Comparison of ENCODE assay signal across 1 cellular context in the genomic region with DNA sequence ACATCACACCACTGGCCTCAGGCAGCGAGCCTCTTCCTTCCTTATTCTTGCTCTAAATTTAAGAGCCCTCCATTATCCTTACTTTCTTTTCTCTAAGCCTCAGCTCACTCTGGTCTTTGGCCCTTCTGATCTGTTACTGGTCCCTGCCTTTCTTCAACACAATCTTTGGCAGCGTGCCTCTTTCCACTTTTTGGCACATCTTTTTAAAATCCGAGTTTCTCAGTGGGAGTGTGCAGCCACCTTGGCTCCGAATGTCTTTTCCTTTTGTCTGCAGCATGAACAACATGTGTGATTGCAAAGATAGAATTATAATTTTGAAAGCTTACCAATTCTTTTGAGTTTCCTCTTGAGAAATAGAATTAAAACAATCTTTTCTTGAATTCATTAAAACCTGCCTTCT.
TF ChIP-seq lines count a peak whose summit lies in the region.

No MANE protein-coding gene starts in this region.

TF ChIP-seq in GM23338, 12 proteins besides CTCF, POLR2A, EP300 and RAD21 (continued from another document):
- TF ChIP-seq, protein P1, sequence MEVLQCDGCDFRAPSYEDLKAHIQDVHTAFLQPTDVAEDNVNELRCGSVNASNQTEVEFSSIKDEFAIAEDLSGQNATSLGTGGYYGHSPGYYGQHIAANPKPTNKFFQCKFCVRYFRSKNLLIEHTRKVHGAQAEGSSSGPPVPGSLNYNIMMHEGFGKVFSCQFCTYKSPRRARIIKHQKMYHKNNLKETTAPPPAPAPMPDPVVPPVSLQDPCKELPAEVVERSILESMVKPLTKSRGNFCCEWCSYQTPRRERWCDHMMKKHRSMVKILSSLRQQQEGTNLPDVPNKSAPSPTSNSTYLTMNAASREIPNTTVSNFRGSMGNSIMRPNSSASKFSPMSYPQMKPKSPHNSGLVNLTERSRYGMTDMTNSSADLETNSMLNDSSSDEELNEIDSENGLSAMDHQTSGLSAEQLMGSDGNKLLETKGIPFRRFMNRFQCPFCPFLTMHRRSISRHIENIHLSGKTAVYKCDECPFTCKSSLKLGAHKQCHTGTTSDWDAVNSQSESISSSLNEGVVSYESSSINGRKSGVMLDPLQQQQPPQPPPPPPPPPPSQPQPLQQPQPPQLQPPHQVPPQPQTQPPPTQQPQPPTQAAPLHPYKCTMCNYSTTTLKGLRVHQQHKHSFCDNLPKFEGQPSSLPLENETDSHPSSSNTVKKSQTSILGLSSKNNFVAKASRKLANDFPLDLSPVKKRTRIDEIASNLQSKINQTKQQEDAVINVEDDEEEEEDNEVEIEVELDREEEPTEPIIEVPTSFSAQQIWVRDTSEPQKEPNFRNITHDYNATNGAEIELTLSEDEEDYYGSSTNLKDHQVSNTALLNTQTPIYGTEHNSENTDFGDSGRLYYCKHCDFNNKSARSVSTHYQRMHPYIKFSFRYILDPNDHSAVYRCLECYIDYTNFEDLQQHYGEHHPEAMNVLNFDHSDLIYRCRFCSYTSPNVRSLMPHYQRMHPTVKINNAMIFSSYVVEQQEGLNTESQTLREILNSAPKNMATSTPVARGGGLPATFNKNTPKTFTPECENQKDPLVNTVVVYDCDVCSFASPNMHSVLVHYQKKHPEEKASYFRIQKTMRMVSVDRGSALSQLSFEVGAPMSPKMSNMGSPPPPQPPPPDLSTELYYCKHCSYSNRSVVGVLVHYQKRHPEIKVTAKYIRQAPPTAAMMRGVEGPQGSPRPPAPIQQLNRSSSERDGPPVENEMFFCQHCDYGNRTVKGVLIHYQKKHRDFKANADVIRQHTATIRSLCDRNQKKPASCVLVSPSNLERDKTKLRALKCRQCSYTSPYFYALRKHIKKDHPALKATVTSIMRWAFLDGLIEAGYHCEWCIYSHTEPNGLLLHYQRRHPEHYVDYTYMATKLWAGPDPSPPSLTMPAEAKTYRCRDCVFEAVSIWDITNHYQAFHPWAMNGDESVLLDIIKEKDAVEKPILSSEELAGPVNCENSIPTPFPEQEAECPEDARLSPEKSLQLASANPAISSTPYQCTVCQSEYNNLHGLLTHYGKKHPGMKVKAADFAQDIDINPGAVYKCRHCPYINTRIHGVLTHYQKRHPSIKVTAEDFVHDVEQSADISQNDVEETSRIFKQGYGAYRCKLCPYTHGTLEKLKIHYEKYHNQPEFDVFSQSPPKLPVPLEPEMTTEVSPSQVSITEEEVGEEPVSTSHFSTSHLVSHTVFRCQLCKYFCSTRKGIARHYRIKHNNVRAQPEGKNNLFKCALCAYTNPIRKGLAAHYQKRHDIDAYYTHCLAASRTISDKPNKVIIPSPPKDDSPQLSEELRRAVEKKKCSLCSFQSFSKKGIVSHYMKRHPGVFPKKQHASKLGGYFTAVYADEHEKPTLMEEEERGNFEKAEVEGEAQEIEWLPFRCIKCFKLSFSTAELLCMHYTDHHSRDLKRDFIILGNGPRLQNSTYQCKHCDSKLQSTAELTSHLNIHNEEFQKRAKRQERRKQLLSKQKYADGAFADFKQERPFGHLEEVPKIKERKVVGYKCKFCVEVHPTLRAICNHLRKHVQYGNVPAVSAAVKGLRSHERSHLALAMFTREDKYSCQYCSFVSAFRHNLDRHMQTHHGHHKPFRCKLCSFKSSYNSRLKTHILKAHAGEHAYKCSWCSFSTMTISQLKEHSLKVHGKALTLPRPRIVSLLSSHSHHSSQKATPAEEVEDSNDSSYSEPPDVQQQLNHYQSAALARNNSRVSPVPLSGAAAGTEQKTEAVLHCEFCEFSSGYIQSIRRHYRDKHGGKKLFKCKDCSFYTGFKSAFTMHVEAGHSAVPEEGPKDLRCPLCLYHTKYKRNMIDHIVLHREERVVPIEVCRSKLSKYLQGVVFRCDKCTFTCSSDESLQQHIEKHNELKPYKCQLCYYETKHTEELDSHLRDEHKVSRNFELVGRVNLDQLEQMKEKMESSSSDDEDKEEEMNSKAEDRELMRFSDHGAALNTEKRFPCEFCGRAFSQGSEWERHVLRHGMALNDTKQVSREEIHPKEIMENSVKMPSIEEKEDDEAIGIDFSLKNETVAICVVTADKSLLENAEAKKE (CRISPR knock-in tag; IDR thresholded peaks at IDR 0.05) = no peak
- no peak for TF ChIP-seq ZNF114 (CRISPR knock-in tag; IDR thresholded peaks at IDR 0.05)
- no peak for TF ChIP-seq ZNF331 (CRISPR knock-in tag; IDR thresholded peaks at IDR 0.05; ENCODE audit: low read depth)
- TF ChIP-seq NANOG (IDR thresholded peaks at IDR 0.05; ENCODE audit: borderline replicate concordance) = no peak
- TF ChIP-seq, protein P2, sequence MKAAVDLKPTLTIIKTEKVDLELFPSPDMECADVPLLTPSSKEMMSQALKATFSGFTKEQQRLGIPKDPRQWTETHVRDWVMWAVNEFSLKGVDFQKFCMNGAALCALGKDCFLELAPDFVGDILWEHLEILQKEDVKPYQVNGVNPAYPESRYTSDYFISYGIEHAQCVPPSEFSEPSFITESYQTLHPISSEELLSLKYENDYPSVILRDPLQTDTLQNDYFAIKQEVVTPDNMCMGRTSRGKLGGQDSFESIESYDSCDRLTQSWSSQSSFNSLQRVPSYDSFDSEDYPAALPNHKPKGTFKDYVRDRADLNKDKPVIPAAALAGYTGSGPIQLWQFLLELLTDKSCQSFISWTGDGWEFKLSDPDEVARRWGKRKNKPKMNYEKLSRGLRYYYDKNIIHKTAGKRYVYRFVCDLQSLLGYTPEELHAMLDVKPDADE (IDR thresholded peaks at IDR 0.05) = no peak
- TF ChIP-seq, protein P3, sequence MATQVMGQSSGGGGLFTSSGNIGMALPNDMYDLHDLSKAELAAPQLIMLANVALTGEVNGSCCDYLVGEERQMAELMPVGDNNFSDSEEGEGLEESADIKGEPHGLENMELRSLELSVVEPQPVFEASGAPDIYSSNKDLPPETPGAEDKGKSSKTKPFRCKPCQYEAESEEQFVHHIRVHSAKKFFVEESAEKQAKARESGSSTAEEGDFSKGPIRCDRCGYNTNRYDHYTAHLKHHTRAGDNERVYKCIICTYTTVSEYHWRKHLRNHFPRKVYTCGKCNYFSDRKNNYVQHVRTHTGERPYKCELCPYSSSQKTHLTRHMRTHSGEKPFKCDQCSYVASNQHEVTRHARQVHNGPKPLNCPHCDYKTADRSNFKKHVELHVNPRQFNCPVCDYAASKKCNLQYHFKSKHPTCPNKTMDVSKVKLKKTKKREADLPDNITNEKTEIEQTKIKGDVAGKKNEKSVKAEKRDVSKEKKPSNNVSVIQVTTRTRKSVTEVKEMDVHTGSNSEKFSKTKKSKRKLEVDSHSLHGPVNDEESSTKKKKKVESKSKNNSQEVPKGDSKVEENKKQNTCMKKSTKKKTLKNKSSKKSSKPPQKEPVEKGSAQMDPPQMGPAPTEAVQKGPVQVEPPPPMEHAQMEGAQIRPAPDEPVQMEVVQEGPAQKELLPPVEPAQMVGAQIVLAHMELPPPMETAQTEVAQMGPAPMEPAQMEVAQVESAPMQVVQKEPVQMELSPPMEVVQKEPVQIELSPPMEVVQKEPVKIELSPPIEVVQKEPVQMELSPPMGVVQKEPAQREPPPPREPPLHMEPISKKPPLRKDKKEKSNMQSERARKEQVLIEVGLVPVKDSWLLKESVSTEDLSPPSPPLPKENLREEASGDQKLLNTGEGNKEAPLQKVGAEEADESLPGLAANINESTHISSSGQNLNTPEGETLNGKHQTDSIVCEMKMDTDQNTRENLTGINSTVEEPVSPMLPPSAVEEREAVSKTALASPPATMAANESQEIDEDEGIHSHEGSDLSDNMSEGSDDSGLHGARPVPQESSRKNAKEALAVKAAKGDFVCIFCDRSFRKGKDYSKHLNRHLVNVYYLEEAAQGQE (IDR thresholded peaks at IDR 0.05; ENCODE audit: unreplicated experiment) = no peak
- TF ChIP-seq POLR2AphosphoS5 (IDR thresholded peaks at IDR 0.05; ENCODE audit: low read depth) = no peak
- no peak for TF ChIP-seq EZH2phosphoT487 (IDR thresholded peaks at IDR 0.05; ENCODE audit: unreplicated experiment)
- no peak for TF ChIP-seq CREB1 (CRISPR knock-in tag; IDR thresholded peaks at IDR 0.05; ENCODE audit: low read depth)
